ENCODE assay signal across 12 cellular contexts in the genomic region with DNA sequence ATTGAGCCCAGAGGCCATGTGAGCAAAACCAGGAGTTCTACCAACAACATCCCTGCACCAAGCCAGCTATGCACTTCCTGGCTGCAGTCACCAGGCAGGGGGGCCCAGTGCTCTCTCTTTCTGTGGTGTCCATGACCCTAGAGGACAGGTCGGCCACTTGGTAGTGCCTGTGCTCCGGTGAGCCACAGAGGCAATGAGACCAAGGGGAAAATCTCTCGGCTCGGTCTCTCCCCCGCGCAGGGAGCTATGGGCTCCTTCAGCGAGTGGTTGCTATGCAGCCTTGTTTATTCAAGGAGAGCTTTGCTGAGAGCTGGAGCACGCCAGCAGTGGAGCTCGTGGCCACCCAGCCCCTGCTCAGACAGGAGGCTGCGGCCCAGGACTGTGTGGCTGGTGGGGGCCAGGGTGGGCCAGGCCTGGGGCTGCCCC. TPM values are rescaled to one million over a fixed set of nuclear protein-coding genes. Genes with fewer than 3 reads are reported as not detected.
DNase-seq lines count a peak whose midpoint lies in the region; ATAC-seq, FAIRE-seq and TF ChIP-seq lines count a peak whose summit lies in the region.
"Had no signal": no experiment of that assay in that cellular context is flagged by ENCODE, and none has a peak within 500 bp of the region (broad histone marks: within the 10 kb centered on the region; RNA-seq: fewer than 3 reads in every experiment).

TOGARAM2 (plus strand) TSS at position 283 of the 426 bp plus-strand sequence. CDS start 13,537 bp downstream, outside the sequence.

- no peak within 1 kb of the TSS for H2AFZ ChIP-seq in osteoblast (ENCODE audit: low read length)

- H3K27me3 ChIP-seq in osteoblast (ENCODE audit: insufficient read depth, low read length) = peaks cover 2% of the 10 kb centered on the region

- H3K36me3 Mint-ChIP-seq in activated CD4-positive, alpha-beta T cell treated with anti-CD3 and anti-CD28 coated beads for 36 hours (ENCODE audit: low read depth) = no peaks in the 10 kb centered on the region
- H3K36me3 Mint-ChIP-seq: activated naive CD8-positive, alpha-beta T cell treated with anti-CD3 and anti-CD28 coated beads for 36 hours had no signal

- H3K4me1 Mint-ChIP-seq in activated CD4-positive, alpha-beta T cell treated with anti-CD3 and anti-CD28 coated beads for 36 hours = no peaks in the 10 kb centered on the region
- H3K4me1 Mint-ChIP-seq: activated naive CD8-positive, alpha-beta T cell treated with anti-CD3 and anti-CD28 coated beads for 36 hours had no signal

- no peaks in the 10 kb centered on the region for H3K27me3 Mint-ChIP-seq in activated CD4-positive, alpha-beta T cell treated with anti-CD3 and anti-CD28 coated beads for 36 hours
- H3K27me3 Mint-ChIP-seq: activated naive CD8-positive, alpha-beta T cell treated with anti-CD3 and anti-CD28 coated beads for 36 hours had no signal

- no peaks in the 10 kb centered on the region for H3K4me1 ChIP-seq in osteoblast (ENCODE audit: insufficient read depth, low read length)

- POLR2A ChIA-PET in activated CD4-positive, alpha-beta T cell treated with anti-CD3 and anti-CD28 coated beads for 36 hours (lab: Charles Lee) = no interaction called here

- no peak for ATAC-seq in activated CD4-positive, alpha-beta T cell treated with anti-CD3 and anti-CD28 coated beads for 36 hours

- H3K27ac ChIP-seq in osteoblast (ENCODE audit: low read depth, low read length) = no peak within 1 kb of the TSS
- H3K27ac ChIP-seq: thoracic aorta had no signal

- H3K27ac Mint-ChIP-seq in activated CD4-positive, alpha-beta T cell treated with anti-CD3 and anti-CD28 coated beads for 36 hours = no peak within 1 kb of the TSS
- H3K27ac Mint-ChIP-seq: activated naive CD8-positive, alpha-beta T cell treated with anti-CD3 and anti-CD28 coated beads for 36 hours; T-helper 1 cell treated with Interleukin-12 subunit alpha and Interleukin-12 subunit beta and Interleukin-4 antibody, amounts not matched to agents 30 μg/mL and 1 μg/mL, for 36 hours had no signal

- no peak within 1 kb of the TSS for H3K4me2 ChIP-seq in osteoblast (ENCODE audit: insufficient read depth, low read length)

- H3K36me3 ChIP-seq in osteoblast (ENCODE audit: insufficient read depth, low read length) = no peaks in the 10 kb centered on the region
- H3K36me3 ChIP-seq: thoracic aorta had no signal

- FAIRE-seq in GM19239 (lab: Jason Lieb, UNC) = no peak

- DNase-seq in COLO668 (lab: John Stamatoyannopoulos, UW; ENCODE audit: unreplicated experiment) (peak; percentile 38), NCI-H774 (lab: John Stamatoyannopoulos, UW) (peak; percentile 22), globus pallidus (ENCODE audit: low spot score) (peak; percentile 63), osteoblast (ENCODE audit: insufficient read length, low spot score, missing footprints) (peak; percentile 89), RKO (ENCODE audit: low spot score) (no peak), GM19239 (ENCODE audit: insufficient read length, low spot score) (no peak)
- DNase-seq in activated CD4-positive, alpha-beta T cell treated with anti-CD3 and anti-CD28 coated beads for 36 hours = no peak
- DNase-seq in activated CD4-positive, alpha-beta T cell treated with anti-CD3 and anti-CD28 coated beads, Interleukin-2, amount 50 U/mL, for 1 hour = no peak
- DNase-seq: activated naive CD8-positive, alpha-beta T cell treated with anti-CD3 and anti-CD28 coated beads for 36 hours; NCI-H1105 treated with DMSO at 0.1 percent for 48 hours had no signal

- H3K4me3 ChIP-seq in osteoblast (ENCODE audit: insufficient read depth, low read length) = no peak within 1 kb of the TSS
- H3K4me3 ChIP-seq: thoracic aorta had no signal

- no peaks in the 10 kb centered on the region for H3K9me3 ChIP-seq in osteoblast (ENCODE audit: low read depth, low read length)
- H3K9me3 ChIP-seq: thoracic aorta had no signal

- no peaks in the 10 kb centered on the region for H3K79me2 ChIP-seq in osteoblast (ENCODE audit: insufficient read depth, low read length)

- CTCF ChIA-PET in activated CD4-positive, alpha-beta T cell treated with anti-CD3 and anti-CD28 coated beads for 36 hours (lab: Charles Lee) = interaction anchor here (0.6 to 1.1 kb wide), 4 partner anchors 14 to 440 kb away, joined by 3 to 5 read pairs (median 4); no protein-coding TSS in a partner anchor

- intact Hi-C loops in activated CD4-positive, alpha-beta T cell treated with anti-CD3 and anti-CD28 coated beads for 36 hours (cut with DNase I, micrococcal nuclease) = no loop called here

- H3K9me3 Mint-ChIP-seq in activated CD4-positive, alpha-beta T cell treated with anti-CD3 and anti-CD28 coated beads for 36 hours (ENCODE audit: low read depth) = no peaks in the 10 kb centered on the region
- H3K9me3 Mint-ChIP-seq: activated naive CD8-positive, alpha-beta T cell treated with anti-CD3 and anti-CD28 coated beads for 36 hours; T-helper 1 cell treated with Interleukin-12 subunit alpha and Interleukin-12 subunit beta and Interleukin-4 antibody, amounts not matched to agents 30 μg/mL and 1 μg/mL, for 36 hours had no signal

- no peak within 1 kb of the TSS for H3K4me3 Mint-ChIP-seq in activated CD4-positive, alpha-beta T cell treated with anti-CD3 and anti-CD28 coated beads for 36 hours
- H3K4me3 Mint-ChIP-seq: activated naive CD8-positive, alpha-beta T cell treated with anti-CD3 and anti-CD28 coated beads for 36 hours; T-helper 1 cell treated with Interleukin-12 subunit alpha and Interleukin-12 subunit beta and Interleukin-4 antibody, amounts not matched to agents 30 μg/mL and 1 μg/mL, for 36 hours had no signal

- no peaks in the 10 kb centered on the region for H4K20me1 ChIP-seq in osteoblast (ENCODE audit: insufficient read depth, low read length)

- TF ChIP-seq CTCF in osteoblast (IDR thresholded peaks at IDR 0.05; ENCODE audit: extremely low read depth, low read depth, low read length) = no peak

RNA-seq across cellular contexts. Expression of gene TOGARAM2, which starts in this region (rescaled TPM):
- total RNA-seq in osteoblast = under 0.01 and 0.72 TPM in 2 replicates
- total RNA-seq in activated CD4-positive, alpha-beta T cell treated with anti-CD3 and anti-CD28 coated beads for 36 hours = 1 to 10 TPM; 2.7 to 3.3 TPM

Comparison
In these comparisons a context has a peak if more than half of its experiments do, and no peak if none do; other contexts are left out.
1. Peak in DNase-seq in osteoblast; RNA of the gene not detected or under 1 TPM.
2. DNase-seq: peak in COLO668 (single experiment), NCI-H774 (single experiment) and globus pallidus (single experiment); none in RKO (single experiment), activated CD4-positive, alpha-beta T cell treated with anti-CD3 and anti-CD28 coated beads for 36 hours (single experiment), activated CD4-positive, alpha-beta T cell treated with anti-CD3 and anti-CD28 coated beads, Interleukin-2, amount 50 U/mL, for 1 hour (single experiment) and GM19239 (single experiment).